ENCODE assay signal across 12 cellular contexts in the genomic region with DNA sequence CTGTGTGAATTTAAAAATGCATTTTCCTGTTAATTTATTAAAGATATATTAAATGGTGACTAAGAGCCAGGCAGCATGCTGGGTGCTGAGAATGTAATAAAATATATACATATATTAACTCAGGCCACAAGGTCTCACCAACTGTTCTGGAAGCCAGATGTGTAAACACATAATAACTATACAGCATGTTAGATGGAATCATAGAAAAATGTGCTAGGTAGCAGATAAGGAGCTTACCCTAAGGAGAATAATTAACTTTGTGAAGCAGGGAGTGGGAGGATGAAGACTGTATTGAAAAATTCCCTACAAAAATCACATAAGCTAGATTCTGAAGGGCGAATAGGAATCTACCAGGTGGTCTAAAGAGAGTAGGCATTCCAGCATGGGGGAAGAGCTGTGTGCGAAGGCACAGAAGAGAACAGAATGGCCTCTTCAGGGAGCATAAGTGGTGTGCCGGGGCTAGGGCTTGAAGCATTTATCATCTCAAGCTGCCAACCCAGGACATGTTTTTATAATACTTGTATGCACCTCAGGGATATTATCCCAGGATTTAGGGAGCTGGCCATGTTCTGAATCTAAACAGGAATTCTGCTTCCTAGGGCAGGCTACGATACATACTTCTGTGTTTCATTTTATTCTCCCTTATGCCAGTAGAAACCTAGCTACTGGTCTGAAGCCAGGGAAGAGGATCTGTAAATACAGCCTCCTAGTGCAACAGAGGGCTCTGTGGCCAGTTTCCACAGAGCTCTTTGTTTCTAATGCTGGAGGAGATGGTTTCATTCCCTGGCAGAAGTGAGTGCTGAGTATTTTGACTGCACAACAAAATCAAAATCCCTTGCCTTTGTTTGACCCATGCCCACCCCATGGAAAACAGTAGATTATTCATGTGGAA. TPM values are rescaled to one million over a fixed set of nuclear protein-coding genes. Genes with fewer than 3 reads are reported as not detected.
A peak's percentile ranks its signal among the peaks of the same experiment; 100 is the strongest.
DNase-seq lines count a peak whose midpoint lies in the region; ATAC-seq and TF ChIP-seq lines count a peak whose summit lies in the region.
"Had no signal": no experiment of that assay in that cellular context is flagged by ENCODE, and none has a peak within 500 bp of the region (broad histone marks: within the 10 kb centered on the region; RNA-seq: fewer than 3 reads in every experiment).

No MANE protein-coding gene starts in this region.

- H3K9me3 ChIP-seq in colonic mucosa: no peaks in the 10 kb centered on the region
- H3K9me3 ChIP-seq in upper lobe of right lung: no peaks in the 10 kb centered on the region
- H3K9me3 ChIP-seq: A549, gastrocnemius medialis had no signal

- H3K27me3 ChIP-seq in colonic mucosa (no peaks in the 10 kb centered on the region), upper lobe of right lung (no peaks in the 10 kb centered on the region)
- H3K27me3 ChIP-seq: gastrocnemius medialis had no signal

- no peaks in the 10 kb centered on the region for H3K27me3 Mint-ChIP-seq in memory B cell

- DNase-seq in NCI-H2107 treated with DMSO at 0.1 percent for 48 hours (lab: John Stamatoyannopoulos, UW; ENCODE audit: unreplicated experiment): peak; percentile 22
- DNase-seq in NCI-H2107 (lab: John Stamatoyannopoulos, UW): no peak
- no peak for DNase-seq in colonic mucosa
- DNase-seq in memory B cell (ENCODE audit: low spot score in 2 of 2): no peak
- DNase-seq in upper lobe of right lung: no peak
- DNase-seq in activated gamma-delta T cell treated with Interleukin-2 at 50 U/mL for 16 hours: no peak
- no peak for DNase-seq in D341Med (ENCODE audit: low spot score)
- DNase-seq in NCI-H1436 treated with DMSO at 0.1 percent for 48 hours (lab: John Stamatoyannopoulos, UW): no peak
- DNase-seq: gastrocnemius medialis, KG1 had no signal

- H3K36me3 ChIP-seq in colonic mucosa: no peaks in the 10 kb centered on the region
- no peaks in the 10 kb centered on the region for H3K36me3 ChIP-seq in upper lobe of right lung
- H3K36me3 ChIP-seq: gastrocnemius medialis had no signal

- H3K27ac Mint-ChIP-seq in memory B cell: peak overlapping the region; percentile 7

- no peak overlapping the region for H3K4me3 ChIP-seq in colonic mucosa
- no peak overlapping the region for H3K4me3 ChIP-seq in upper lobe of right lung
- H3K4me3 ChIP-seq: A549, gastrocnemius medialis, GM12878 had no signal

- peaks cover 5% of the 10 kb centered on the region for H3K4me1 Mint-ChIP-seq in memory B cell

- H3K9ac ChIP-seq in colonic mucosa (ENCODE audit: low read depth in 2 of 2, low read length in 2 of 2): peak overlapping the region; percentile 8 to 75

- peaks cover 5% of the 10 kb centered on the region for H3K4me1 ChIP-seq in colonic mucosa
- H3K4me1 ChIP-seq in upper lobe of right lung: peaks cover 12% of the 10 kb centered on the region

- no peak overlapping the region for H3K4me3 Mint-ChIP-seq in memory B cell

- H3K9me3 Mint-ChIP-seq in memory B cell: peaks cover 1% of the 10 kb centered on the region

- no peak for TF ChIP-seq CTCF in colonic mucosa (IDR thresholded peaks at IDR 0.05)
- TF ChIP-seq CTCF in upper lobe of right lung (IDR thresholded peaks at IDR 0.05): no peak

- ATAC-seq in memory B cell (ENCODE audit: low read depth) (no peak), upper lobe of right lung (peak; percentile 46)
- ATAC-seq: gastrocnemius medialis, GM12878 had no signal

- H3K36me3 Mint-ChIP-seq in memory B cell: peaks cover 6% of the 10 kb centered on the region

- H3K27ac ChIP-seq in colonic mucosa: peak overlapping the region; percentile 61
- H3K27ac ChIP-seq in upper lobe of right lung: peak overlapping the region; percentile 33
- H3K27ac ChIP-seq: A549, gastrocnemius medialis had no signal

- intact Hi-C loops in colonic mucosa (cut with DNase I): no loop called here
- intact Hi-C loops in upper lobe of right lung (cut with DNase I): no loop called here

RNA-seq across cellular contexts. Expression of a gene that starts 56.7 kb away (rescaled TPM):
- total RNA-seq in colonic mucosa (1 to 10 TPM; 3.6 to 5.1 TPM), upper lobe of right lung (8.0 TPM)
